ENCODE assay signal across 1 cellular context in the genomic region with DNA sequence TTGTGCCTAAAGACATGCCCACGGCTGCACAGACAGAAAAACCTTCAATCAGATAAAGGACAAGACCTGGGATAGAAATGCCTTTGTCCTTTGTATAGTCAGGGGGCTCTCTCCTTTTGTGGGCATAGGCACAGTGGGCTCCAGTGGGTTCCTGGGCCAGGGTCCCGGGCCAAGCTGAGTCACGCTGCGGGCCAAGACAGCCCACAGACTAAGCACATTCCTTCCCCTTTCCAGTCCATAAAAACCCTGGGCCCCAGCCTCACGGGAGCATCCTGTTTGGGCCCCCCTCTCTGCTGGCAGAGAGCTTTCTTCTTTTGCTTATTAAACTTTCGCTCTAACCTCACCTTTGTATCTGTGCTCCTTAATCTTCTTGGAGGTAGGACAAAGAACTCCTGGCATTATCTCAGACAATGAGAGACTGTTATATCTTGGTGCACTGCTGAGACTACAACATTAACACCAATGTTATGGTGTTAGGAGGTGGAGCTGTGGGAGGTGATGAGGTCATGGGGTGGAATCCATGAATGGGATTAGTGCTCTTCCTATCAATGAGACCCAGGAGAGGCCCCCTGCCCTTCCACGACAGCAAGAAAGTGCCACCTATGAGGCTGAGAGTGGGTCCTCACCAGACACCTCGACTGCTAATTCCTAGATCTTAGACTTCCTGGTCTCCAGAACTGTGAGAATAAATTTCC.
A peak's percentile ranks its signal among the peaks of the same experiment; 100 is the strongest.
TF ChIP-seq lines count a peak whose summit lies in the region.

No MANE protein-coding gene starts in this region.

TF ChIP-seq in GM12878, 131 proteins besides CTCF, POLR2A, EP300 and RAD21:
- TF ChIP-seq POLR2AphosphoS5 (IDR thresholded peaks at IDR 0.05; ENCODE audit: low read length) (0 out of 2 replicates have a peak, but pooled peaks have one; percentile 11), HDAC2 (IDR thresholded peaks at IDR 0.05) (no peak)
